Comparison of ENCODE assay signal across 19 cellular contexts in genomic region chr2:44789446-44789845, GRCh38.
DNase-seq lines count a peak whose midpoint lies in the region; ATAC-seq, FAIRE-seq and TF ChIP-seq lines count a peak whose summit lies in the region.
"Had no signal": no experiment of that assay in that cellular context is flagged by ENCODE, and none has a peak within 500 bp of the region (broad histone marks: within the 10 kb centered on the region; RNA-seq: fewer than 3 reads in every experiment).

No MANE protein-coding gene starts in this region.

- H3K27ac Mint-ChIP-seq in GM23338 = no peak overlapping the region
- H3K27ac Mint-ChIP-seq in neural progenitor cell = no peak overlapping the region
- no peak overlapping the region for H3K27ac Mint-ChIP-seq in CD8-positive, alpha-beta memory T cell
- H3K27ac Mint-ChIP-seq: B cell; CD4-positive, CD25-positive, alpha-beta regulatory T cell; HFFc6 had no signal

- TF ChIP-seq CTCF in GM23338 (conservative IDR thresholded peaks at IDR 0.05; ENCODE audit: low read depth in 2 of 2) (no peak), H1 (IDR thresholded peaks at IDR 0.05; ENCODE audit: control extremely low read depth in 1 of 3, insufficient read depth in 1 of 3, low read depth in 1 of 3, low read length in 3 of 3) (no peak), neural progenitor cell (IDR thresholded peaks at IDR 0.05) (no peak), breast epithelium (IDR thresholded peaks at IDR 0.05) (no peak)

- peak overlapping the region; percentile 49; the same call in 1 of the 2 replicates for H2BK20ac ChIP-seq in H1 (ENCODE audit: low read length)

- H4K8ac ChIP-seq in H1 (ENCODE audit: extremely low read depth, insufficient read depth, low read length) = no peak overlapping the region; the same call in 1 of the 2 replicates

- peak overlapping the region; percentile 79; the same call in 1 of the 2 replicates for H3K27ac ChIP-seq in GM23338 (ENCODE audit: low read depth)
- peak overlapping the region; percentile 98 for H3K27ac ChIP-seq in HUES64 (ENCODE audit: low read depth, low read length)
- no peak overlapping the region for H3K27ac ChIP-seq in H1 (ENCODE audit: low read depth, low read length)
- peak overlapping the region; percentile 72 for H3K27ac ChIP-seq in neural progenitor cell
- H3K27ac ChIP-seq in CD8-positive, alpha-beta memory T cell (ENCODE audit: low read depth, low read length) = no peak overlapping the region
- no peak overlapping the region for H3K27ac ChIP-seq in breast epithelium
- H3K27ac ChIP-seq: KMS-11 had no signal

- peaks cover 11% of the 10 kb centered on the region for H3K9me2 ChIP-seq in GM23338 (ENCODE audit: insufficient read depth)

- no peak for ATAC-seq in GM23338
- ATAC-seq: HCT116 had no signal

- H3K9me3 Mint-ChIP-seq in GM23338 (peaks cover 16% of the 10 kb centered on the region), neural progenitor cell (no peaks in the 10 kb centered on the region)
- H3K9me3 Mint-ChIP-seq in CD8-positive, alpha-beta memory T cell = peaks cover 6 to 12% (median 9%) of the 10 kb centered on the region in 5 donors
- H3K9me3 Mint-ChIP-seq: HFFc6 had no signal

- no peaks in the 10 kb centered on the region for H3K27me3 ChIP-seq in GM23338 (ENCODE audit: insufficient read depth)
- peaks cover 7% of the 10 kb centered on the region for H3K27me3 ChIP-seq in HUES64 (ENCODE audit: insufficient read depth, low read length)
- H3K27me3 ChIP-seq in H1 (replicated peaks in 1 of 4; ENCODE audit: control insufficient read depth in 3 of 4, extremely low read depth in 1 of 4, insufficient read depth in 3 of 4, low read length in 3 of 4) = peaks cover 0 to 3% (median 0%) of the 10 kb centered on the region in 4 experiments; a peak in 3 of 7 replicates
- H3K27me3 ChIP-seq in neural progenitor cell = no peaks in the 10 kb centered on the region
- no peaks in the 10 kb centered on the region for H3K27me3 ChIP-seq in CD8-positive, alpha-beta memory T cell (ENCODE audit: insufficient read depth, low read length, poor library complexity, severe bottlenecking)
- no peaks in the 10 kb centered on the region for H3K27me3 ChIP-seq in breast epithelium

- H3K4me3 Mint-ChIP-seq in GM23338 (no peak overlapping the region; the same call in 2 of the 3 replicates), neural progenitor cell (no peak overlapping the region)
- no peak overlapping the region for H3K4me3 Mint-ChIP-seq in CD8-positive, alpha-beta memory T cell
- H3K4me3 Mint-ChIP-seq: B cell; CD4-positive, CD25-positive, alpha-beta regulatory T cell; HFFc6 had no signal

- H2BK12ac ChIP-seq in H1 (ENCODE audit: low read depth, low read length) = peak overlapping the region; percentile 80; the same call in 1 of the 2 replicates

- no peaks in the 10 kb centered on the region; the same call in 1 of the 2 replicates for H3K23me2 ChIP-seq in H1 (ENCODE audit: low read depth, low read length)

- no peak overlapping the region for H3K4ac ChIP-seq in H1 (replicated peaks; ENCODE audit: insufficient read length, low read depth, low read length)

- peak overlapping the region; percentile 18 for H2BK120ac ChIP-seq in H1 (replicated peaks; ENCODE audit: low read depth, low read length)

- TF ChIP-seq RAD21 in H1 (IDR thresholded peaks at IDR 0.05 in 1 of 2, conservative IDR thresholded peaks at IDR 0.05 in 1 of 2; ENCODE audit: low read depth in 2 of 2, low read length in 2 of 2) = no peak

- no peak overlapping the region for H3K9ac ChIP-seq in HUES64 (ENCODE audit: low read depth, low read length)
- H3K9ac ChIP-seq in H1 (replicated peaks in 1 of 4; ENCODE audit: extremely low read depth in 1 of 4, low read depth in 3 of 4, low read length in 3 of 4) = no peak overlapping the region
- H3K9ac ChIP-seq in neural progenitor cell = no peak overlapping the region
- H3K9ac ChIP-seq: KMS-11 had no signal

- intact Hi-C loops in breast epithelium (cut with DNase I; ENCODE audit: low total_unique reads) = no loop called here

- peak overlapping the region; percentile 80; the same call in 1 of the 2 replicates for H3K18ac ChIP-seq in H1 (ENCODE audit: extremely low read depth, low read length)

- H3K79me2 ChIP-seq in GM23338 (replicated peaks; ENCODE audit: insufficient read depth) (no peaks in the 10 kb centered on the region), H1 (ENCODE audit: control insufficient read depth in 1 of 2, insufficient read depth in 2 of 2, low read length in 2 of 2) (no peaks in the 10 kb centered on the region), neural progenitor cell (ENCODE audit: low read depth) (no peaks in the 10 kb centered on the region)

- 0 out of 2 replicates have a peak, but pooled peaks cover 3% of the 10 kb centered on the region for H3K9me3 ChIP-seq in HUES64 (ENCODE audit: insufficient read depth, low read depth, low read length)
- peaks cover 6 to 7% of the 10 kb centered on the region in 2 experiments; a peak in 3 of 4 replicates for H3K9me3 ChIP-seq in H1 (ENCODE audit: insufficient read depth in 2 of 2, low read depth in 1 of 2, low read length in 1 of 2)
- H3K9me3 ChIP-seq in neural progenitor cell (ENCODE audit: low read depth) = no peaks in the 10 kb centered on the region
- H3K9me3 ChIP-seq in CD8-positive, alpha-beta memory T cell (ENCODE audit: low read length) = no peaks in the 10 kb centered on the region
- no peaks in the 10 kb centered on the region for H3K9me3 ChIP-seq in breast epithelium

- no peak overlapping the region for H3K56ac ChIP-seq in H1 (replicated peaks; ENCODE audit: insufficient read length, low read depth, low read length)

- H3F3A ChIP-seq in GM23338 (replicated peaks; ENCODE audit: low read depth) = peaks cover 21% of the 10 kb centered on the region; the same call in 1 of the 2 replicates
- peaks cover 32% of the 10 kb centered on the region for H3F3A ChIP-seq in neural progenitor cell (ENCODE audit: low read depth)

- no peak overlapping the region for H2BK15ac ChIP-seq in H1 (ENCODE audit: low read length)

- H3K27me3 Mint-ChIP-seq in GM23338 (ENCODE audit: insufficient read depth, low read depth, poor library complexity) (peaks cover 16% of the 10 kb centered on the region), neural progenitor cell (ENCODE audit: insufficient read depth, low read depth) (peaks cover 23% of the 10 kb centered on the region)
- peaks cover 13 to 19% of the 10 kb centered on the region in 2 donors for H3K27me3 Mint-ChIP-seq in CD8-positive, alpha-beta memory T cell

- no peak for FAIRE-seq in H1 (lab: Jason Lieb, UNC)
- FAIRE-seq: GM12892, GM18507, HTR-8/SVneo had no signal

- H2BK5ac ChIP-seq in H1 (ENCODE audit: low read depth, low read length) = no peak overlapping the region; the same call in 1 of the 2 replicates

- DNase-seq in GM23338 (ENCODE audit: low spot score) = no peak
- DNase-seq in H1 (ENCODE audit: low read depth in 1 of 2, low spot score in 2 of 2) = no peak
- no peak for DNase-seq in neural progenitor cell (ENCODE audit: low spot score)
- no peak for DNase-seq in CD8-positive, alpha-beta memory T cell
- DNase-seq in breast epithelium (ENCODE audit: low spot score in 2 of 2) = no peak
- no peak for DNase-seq in EL
- no peak for DNase-seq in activated CD8-positive, alpha-beta memory T cell treated with anti-CD3 and anti-CD28 coated beads, Interleukin-2, amount 50 U/mL, for 4 hours
- DNase-seq: C1 segment of cervical spinal cord; Caco-2; CD4-positive, CD25-positive, alpha-beta regulatory T cell; GDM1; HFFc6 had no signal

- H3K4me1 ChIP-seq in GM23338 (ENCODE audit: insufficient read depth) (peaks cover 23% of the 10 kb centered on the region), HUES64 (ENCODE audit: insufficient read depth, low read length) (peaks cover 21% of the 10 kb centered on the region), H1 (replicated peaks in 1 of 4; ENCODE audit: control insufficient read depth in 3 of 4, insufficient read depth in 4 of 4, low read length in 3 of 4) (peaks cover 9 to 21% (median 15%) of the 10 kb centered on the region in 4 experiments), neural progenitor cell (peaks cover 29% of the 10 kb centered on the region), breast epithelium (no peaks in the 10 kb centered on the region)
- H3K4me1 ChIP-seq in CD8-positive, alpha-beta memory T cell (ENCODE audit: insufficient read depth, low read length) = no peaks in the 10 kb centered on the region

- no peak for TF ChIP-seq EP300 in H1 (IDR thresholded peaks at IDR 0.05; ENCODE audit: borderline replicate concordance in 1 of 2, low read depth in 2 of 2, low read length in 2 of 2)

- H3K14ac ChIP-seq in H1 (ENCODE audit: insufficient read length) = no peak overlapping the region

- peaks cover 5% of the 10 kb centered on the region; the same call in 1 of the 2 replicates for H3K36me3 ChIP-seq in GM23338 (ENCODE audit: insufficient read depth)
- no peaks in the 10 kb centered on the region for H3K36me3 ChIP-seq in HUES64 (ENCODE audit: insufficient read depth, low read length)
- H3K36me3 ChIP-seq in H1 (ENCODE audit: control insufficient read depth in 2 of 4, insufficient read depth in 4 of 4, low read length in 3 of 4) = peaks cover 0 to 7% (median 2%) of the 10 kb centered on the region in 4 experiments; a peak in 2 of 8 replicates
- no peaks in the 10 kb centered on the region for H3K36me3 ChIP-seq in neural progenitor cell
- H3K36me3 ChIP-seq in CD8-positive, alpha-beta memory T cell (ENCODE audit: insufficient read depth, low read length) = no peaks in the 10 kb centered on the region
- no peaks in the 10 kb centered on the region for H3K36me3 ChIP-seq in breast epithelium

- no peak overlapping the region for H3K4me3 ChIP-seq in GM23338
- H3K4me3 ChIP-seq in HUES64 (ENCODE audit: low read length) = no peak overlapping the region
- H3K4me3 ChIP-seq in H1 (ENCODE audit: extremely low read depth in 1 of 4, insufficient read depth in 2 of 4, low read depth in 3 of 4, low read length in 4 of 4) = peak overlapping the region in 1 of 4 experiments; percentile 14; a peak in 1 of 8 replicates
- no peak overlapping the region for H3K4me3 ChIP-seq in neural progenitor cell
- no peak overlapping the region for H3K4me3 ChIP-seq in CD8-positive, alpha-beta memory T cell (ENCODE audit: low read length)
- no peak overlapping the region for H3K4me3 ChIP-seq in breast epithelium

- peak overlapping the region; percentile 63 for H4K5ac ChIP-seq in H1 (ENCODE audit: insufficient read length, low read depth, low read length)

- CTCF ChIA-PET in H1 (lab: Charles Lee; ENCODE audit: partially characterized antibody) = interaction anchor here (0.8 to 3.5 kb wide), 7 partner anchors 11 to 310 kb away, joined by 3 to 18 read pairs (median 6); no protein-coding TSS in a partner anchor
- CTCF ChIA-PET in CD8-positive, alpha-beta memory T cell (lab: Charles Lee) = no interaction called here

- H4K91ac ChIP-seq in H1 (replicated peaks; ENCODE audit: insufficient read length, low read length) = no peak overlapping the region

- no peak overlapping the region for H2AK5ac ChIP-seq in H1 (ENCODE audit: low read depth, low read length)

- H3K23ac ChIP-seq in H1 (ENCODE audit: insufficient read length) = no peak overlapping the region

- TF ChIP-seq POLR2A in H1 (IDR thresholded peaks at IDR 0.05; ENCODE audit: control extremely low read depth in 1 of 2, low read depth in 2 of 2, low read length in 2 of 2) = no peak
- TF ChIP-seq POLR2A in breast epithelium (IDR thresholded peaks at IDR 0.05) = no peak

- POLR2A ChIA-PET in H1 (lab: Charles Lee; ENCODE audit: partially characterized antibody) = interaction anchor here (0.7 to 7.7 kb wide), 5 partner anchors 9 to 794 kb away, joined by 3 to 84 read pairs (median 4); no protein-coding TSS in a partner anchor
- POLR2A ChIA-PET in CD8-positive, alpha-beta memory T cell (lab: Charles Lee) = no interaction called here

- WGBS in HUES64 = 55% methylated on average over 4 of the region's 5 CpGs
- 38% methylated on average over 5 of the region's 5 CpGs; no CpG with 5 or more reads in 1 of the 2 experiments for WGBS in H1 (ENCODE audit: extremely low coverage in 1 of 2, insufficient coverage in 1 of 2, insufficient read length in 1 of 2, insufficient replicate concordance in 2 of 2, low coverage in 1 of 2, low lambda C conversion rate in 2 of 2, missing lambda C conversion rate in 1 of 2), 2 experiments

- H3K36me3 Mint-ChIP-seq in GM23338 (ENCODE audit: low read depth) = peaks cover 14% of the 10 kb centered on the region
- no peaks in the 10 kb centered on the region for H3K36me3 Mint-ChIP-seq in neural progenitor cell
- H3K36me3 Mint-ChIP-seq in CD8-positive, alpha-beta memory T cell = peaks cover 0 to 6% (median 0%) of the 10 kb centered on the region in 3 donors
- H3K36me3 Mint-ChIP-seq: CD4-positive, CD25-positive, alpha-beta regulatory T cell had no signal

- H2AFZ ChIP-seq in GM23338 (no peak overlapping the region), H1 (ENCODE audit: low read length) (no peak overlapping the region), neural progenitor cell (replicated peaks) (no peak overlapping the region)

- H3K4me2 ChIP-seq in GM23338 = peak overlapping the region; percentile 48
- H3K4me2 ChIP-seq in H1 (ENCODE audit: insufficient read depth in 1 of 2, low read depth in 2 of 2, low read length in 2 of 2) = peak overlapping the region in 1 of 2 experiments; percentile 40; a peak in 1 of 4 replicates
- H3K4me2 ChIP-seq in neural progenitor cell = peak overlapping the region; percentile 64
- H3K4me2 ChIP-seq: KMS-11 had no signal

- H3K4me1 Mint-ChIP-seq in GM23338 (peaks cover 31% of the 10 kb centered on the region), neural progenitor cell (peaks cover 18% of the 10 kb centered on the region)
- no peaks in the 10 kb centered on the region for H3K4me1 Mint-ChIP-seq in CD8-positive, alpha-beta memory T cell
- H3K4me1 Mint-ChIP-seq: B cell; CD4-positive, CD25-positive, alpha-beta regulatory T cell had no signal

- no peaks in the 10 kb centered on the region for H4K20me1 ChIP-seq in GM23338 (replicated peaks; ENCODE audit: insufficient read depth)
- no peaks in the 10 kb centered on the region for H4K20me1 ChIP-seq in H1 (replicated peaks in 1 of 2; ENCODE audit: control insufficient read depth in 1 of 2, insufficient read depth in 2 of 2, low read length in 2 of 2)
- H4K20me1 ChIP-seq in neural progenitor cell (ENCODE audit: low read depth) = no peaks in the 10 kb centered on the region

- H3K79me1 ChIP-seq in H1 (ENCODE audit: low read depth, low read length) = no peaks in the 10 kb centered on the region

Comparison
In these comparisons a context has a peak if more than half of its experiments do, and no peak if none do; other contexts are left out.
1. H3K27ac ChIP-seq: peak in GM23338 (single experiment), HUES64 (single experiment) and neural progenitor cell (single experiment); none in H1 (single experiment), CD8-positive, alpha-beta memory T cell (single experiment) and breast epithelium (0 of 2).